8 cellular contexts compared by ENCODE assay signal in the genomic region with DNA sequence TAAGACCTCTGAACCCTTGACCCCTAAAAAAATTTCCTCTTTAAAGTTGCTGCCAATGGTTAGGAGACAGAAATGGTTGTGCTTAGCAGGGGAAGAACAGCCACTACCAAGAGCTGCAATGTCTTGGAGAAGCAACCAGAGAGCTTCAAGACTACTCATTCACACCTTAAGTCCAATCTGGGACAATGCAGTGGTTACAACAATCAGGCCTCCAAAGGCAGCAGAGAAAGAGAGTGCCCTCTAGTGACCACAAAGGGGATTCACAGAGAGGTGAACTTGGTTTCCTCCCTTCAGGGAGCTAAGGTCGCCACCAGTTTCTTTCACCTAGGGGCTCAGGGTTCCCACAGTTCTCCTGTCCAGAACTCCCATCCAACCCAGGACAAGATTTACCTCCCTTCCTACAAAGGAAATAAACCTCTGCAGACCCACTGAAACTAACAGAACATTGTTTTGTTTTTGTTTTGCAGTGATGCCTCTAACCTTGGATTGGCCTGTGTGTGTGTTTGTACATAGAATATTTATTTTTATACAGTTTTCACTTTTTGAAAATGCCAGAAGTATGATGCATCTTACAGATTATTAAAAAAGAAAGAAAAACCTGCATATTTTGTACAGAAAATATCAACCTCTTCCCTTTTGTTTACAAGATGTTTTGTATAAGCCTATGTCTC.
A peak's percentile ranks its signal among the peaks of the same experiment; 100 is the strongest.
DNase-seq lines count a peak whose midpoint lies in the region; ATAC-seq, FAIRE-seq and TF ChIP-seq lines count a peak whose summit lies in the region.

No MANE protein-coding gene starts in this region.

- H3K4me2 ChIP-seq in K562 (ENCODE audit: insufficient read depth, low read length): no peak overlapping the region

- BruUV-seq in K562 (replicated peaks; lab: Mats Ljungman, UMichigan): no TSS peak

- no peaks in the 10 kb centered on the region for H3K4me1 ChIP-seq in K562 (replicated peaks in 1 of 2; ENCODE audit: control insufficient read depth in 2 of 2, insufficient read depth in 2 of 2, low read length in 2 of 2)
- H3K4me1 ChIP-seq in tibial nerve: peaks cover 0 to under 1% (median 0%) of the 10 kb centered on the region in 4 donors

- H2AFZ ChIP-seq in K562 (ENCODE audit: low read depth, low read length): no peak overlapping the region

- peak; percentile 97 for FAIRE-seq in K562 (lab: Jason Lieb, UNC)

- TF ChIP-seq RAD21 in K562 (CRISPR knock-in tag; conservative IDR thresholded peaks at IDR 0.05 in 1 of 2, IDR thresholded peaks at IDR 0.05 in 1 of 2): peak; percentile 33 to 76

- peaks cover 6% of the 10 kb centered on the region for H3K27me3 Mint-ChIP-seq in activated T-cell treated with anti-CD3 and anti-CD28 coated beads, Interleukin-2, amount 50 U/mL, for 4 hours (ENCODE audit: low read depth)

- TF ChIP-seq CTCF in K562 (IDR thresholded peaks at IDR 0.05 in 2 of 3, conservative IDR thresholded peaks at IDR 0.05 in 1 of 3; ENCODE audit: insufficient read depth in 2 of 3, low read depth in 1 of 3, low read length in 3 of 3): peak; percentile 88 to 90 (median 88)
- peak in 4 of 5 experiments; percentile 15 to 56 (median 30) for TF ChIP-seq CTCF in tibial nerve (IDR thresholded peaks at IDR 0.05)

- ATAC-seq in activated T-cell treated with anti-CD3 and anti-CD28 coated beads, Interleukin-2, amount 50 U/mL, for 4 hours: peak; percentile 50 to 70
- ATAC-seq in HG02884 (IDR thresholded peaks at IDR 0.05; ENCODE audit: unreplicated experiment): peak; percentile 72
- peak; percentile 91 for ATAC-seq in K562
- no peak for ATAC-seq in HG03280 (IDR thresholded peaks at IDR 0.05; ENCODE audit: unreplicated experiment)

- no peaks in the 10 kb centered on the region for H3K36me3 Mint-ChIP-seq in activated T-cell treated with anti-CD3 and anti-CD28 coated beads, Interleukin-2, amount 50 U/mL, for 4 hours (ENCODE audit: insufficient read depth)

- H3K4me3 ChIP-seq in K562 (no peak overlapping the region), tibial nerve (no peak overlapping the region)

- in situ Hi-C loops in K562 (cut with MboI): no loop called here

- H3K79me2 ChIP-seq in K562 (ENCODE audit: control insufficient read depth, insufficient read depth, low read length): no peaks in the 10 kb centered on the region

- no peaks in the 10 kb centered on the region for H3K4me1 Mint-ChIP-seq in activated T-cell treated with anti-CD3 and anti-CD28 coated beads, Interleukin-2, amount 50 U/mL, for 4 hours (ENCODE audit: low read depth)

- H3K9me1 ChIP-seq in K562 (ENCODE audit: control insufficient read depth, insufficient read depth, low read length): no peaks in the 10 kb centered on the region

- H3K9ac ChIP-seq in K562 (ENCODE audit: insufficient read depth in 1 of 2, low read depth in 2 of 2, low read length in 2 of 2): no peak overlapping the region

- H3K36me3 ChIP-seq in K562 (ENCODE audit: control insufficient read depth, insufficient read depth, low read length) (no peaks in the 10 kb centered on the region), tibial nerve (no peaks in the 10 kb centered on the region)

- POLR2A ChIA-PET in K562 (lab: Yijun Ruan, JAX): interaction anchor here (0.6 to 1.5 kb wide), 6 partner anchors 18 to 487 kb away, joined by 3 to 5 read pairs (median 3); no protein-coding TSS in a partner anchor

- WGBS in K562 (ENCODE audit: insufficient coverage, low coverage, missing lambda C conversion rate): 0% methylated on average over 1 of the region's 1 CpG
- 71 to 73% methylated on average over 1 of the region's 1 CpG for WGBS in tibial nerve, 2 donors

- intact Hi-C loops in K562 (cut with micrococcal nuclease): no loop called here

- H4K20me1 ChIP-seq in K562 (replicated peaks; ENCODE audit: control insufficient read depth, insufficient read depth, low read length): no peaks in the 10 kb centered on the region; the same call in 1 of the 2 replicates

- TF ChIP-seq POLR2A in K562 (conservative IDR thresholded peaks at IDR 0.05) (no peak), tibial nerve (IDR thresholded peaks at IDR 0.05) (no peak)

- peaks cover 12 to 47% of the 10 kb centered on the region in 2 experiments; a peak in 4 of 5 replicates for H3K27me3 ChIP-seq in K562 (ENCODE audit: control insufficient read depth in 2 of 2, insufficient read depth in 2 of 2, low read length in 2 of 2)
- no peaks in the 10 kb centered on the region for H3K27me3 ChIP-seq in tibial nerve

- H3K9me3 ChIP-seq in K562 (replicated peaks; ENCODE audit: control insufficient read depth, insufficient read depth, low read depth, low read length) (no peaks in the 10 kb centered on the region), tibial nerve (peaks cover 0 to 3% (median 0%) of the 10 kb centered on the region in 4 donors)

- TF ChIP-seq EP300 in K562 (IDR thresholded peaks at IDR 0.05; ENCODE audit: low read length) (no peak), tibial nerve (IDR thresholded peaks at IDR 0.05) (no peak)

- CTCF ChIA-PET in K562 (lab: Yijun Ruan, JAX; ENCODE audit: low intra/inter-chr PET ratio): interaction anchor here (0.7 kb wide), 1 partner anchor 406 kb away, joined by 3 read pairs; no protein-coding TSS in a partner anchor

- no peak for DNase-seq in activated T-cell treated with anti-CD3 and anti-CD28 coated beads, Interleukin-2, amount 50 U/mL, for 4 hours
- DNase-seq in activated T-cell treated with anti-CD3 and anti-CD28 coated beads, Interleukin-2, amount 50 U/mL, for 1 hour: no peak
- DNase-seq in NCI-H69 (lab: John Stamatoyannopoulos, UW): peak; percentile 54
- peak; percentile 59 to 81 (median 76) for DNase-seq in K562 (ENCODE audit: extremely low read depth in 1 of 4, low spot score in 3 of 4)
- DNase-seq in islet precursor cell: peak; percentile 61
- DNase-seq in tibial nerve (ENCODE audit: low spot score in 2 of 2): no peak

- no peaks in the 10 kb centered on the region for H3K9me3 Mint-ChIP-seq in activated T-cell treated with anti-CD3 and anti-CD28 coated beads, Interleukin-2, amount 50 U/mL, for 4 hours

- no peak overlapping the region for H3K4me3 Mint-ChIP-seq in activated T-cell treated with anti-CD3 and anti-CD28 coated beads, Interleukin-2, amount 50 U/mL, for 4 hours

- H3K27ac ChIP-seq in K562 (ENCODE audit: extremely low read depth, low read depth, low read length) (no peak overlapping the region), tibial nerve (no peak overlapping the region)

TF ChIP-seq in K562, 482 proteins besides CTCF, POLR2A, EP300 and RAD21 (continues in another document):
- TF ChIP-seq PML (IDR thresholded peaks at IDR 0.05; ENCODE audit: low read length) (no peak), TEAD1 (CRISPR knock-in tag; IDR thresholded peaks at IDR 0.05) (no peak), POLR2B (IDR thresholded peaks at IDR 0.05; ENCODE audit: low read depth, partially characterized antibody) (no peak), KLF16 (IDR thresholded peaks at IDR 0.05) (peak; percentile 45), ASH1L (IDR thresholded peaks at IDR 0.05; ENCODE audit: borderline replicate concordance, low read depth, partially characterized antibody) (no peak), ZNF347 (CRISPR knock-in tag; IDR thresholded peaks at IDR 0.05; ENCODE audit: low read depth) (no peak), TFAM (CRISPR knock-in tag; conservative IDR thresholded peaks at IDR 0.05) (no peak), NCOA1 (IDR thresholded peaks at IDR 0.05; ENCODE audit: low read depth) (no peak), SMC3 (conservative IDR thresholded peaks at IDR 0.05; ENCODE audit: insufficient read depth, low read depth, low read length) (peak; percentile 67), NR2C2 (CRISPR knock-in tag; IDR thresholded peaks at IDR 0.05) (no peak), NR2C2 (tag; IDR thresholded peaks at IDR 0.05) (0 out of 2 replicates have a peak, but pooled peaks have one; percentile 3), ZNF561 (CRISPR knock-in tag; conservative IDR thresholded peaks at IDR 0.05) (no peak)
- TF ChIP-seq, protein P1, sequence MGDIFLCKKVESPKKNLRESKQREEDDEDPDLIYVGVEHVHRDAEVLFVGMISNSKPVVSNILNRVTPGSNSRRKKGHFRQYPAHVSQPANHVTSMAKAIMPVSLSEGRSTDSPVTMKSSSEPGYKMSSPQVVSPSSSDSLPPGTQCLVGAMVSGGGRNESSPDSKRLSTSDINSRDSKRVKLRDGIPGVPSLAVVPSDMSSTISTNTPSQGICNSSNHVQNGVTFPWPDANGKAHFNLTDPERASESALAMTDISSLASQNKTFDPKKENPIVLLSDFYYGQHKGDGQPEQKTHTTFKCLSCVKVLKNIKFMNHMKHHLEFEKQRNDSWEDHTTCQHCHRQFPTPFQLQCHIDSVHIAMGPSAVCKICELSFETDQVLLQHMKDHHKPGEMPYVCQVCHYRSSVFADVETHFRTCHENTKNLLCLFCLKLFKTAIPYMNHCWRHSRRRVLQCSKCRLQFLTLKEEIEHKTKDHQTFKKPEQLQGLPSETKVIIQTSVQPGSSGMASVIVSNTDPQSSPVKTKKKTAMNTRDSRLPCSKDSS (IDR thresholded peaks at IDR 0.05; ENCODE audit: low read depth, partially characterized antibody): no peak
- TF ChIP-seq, protein P2, sequence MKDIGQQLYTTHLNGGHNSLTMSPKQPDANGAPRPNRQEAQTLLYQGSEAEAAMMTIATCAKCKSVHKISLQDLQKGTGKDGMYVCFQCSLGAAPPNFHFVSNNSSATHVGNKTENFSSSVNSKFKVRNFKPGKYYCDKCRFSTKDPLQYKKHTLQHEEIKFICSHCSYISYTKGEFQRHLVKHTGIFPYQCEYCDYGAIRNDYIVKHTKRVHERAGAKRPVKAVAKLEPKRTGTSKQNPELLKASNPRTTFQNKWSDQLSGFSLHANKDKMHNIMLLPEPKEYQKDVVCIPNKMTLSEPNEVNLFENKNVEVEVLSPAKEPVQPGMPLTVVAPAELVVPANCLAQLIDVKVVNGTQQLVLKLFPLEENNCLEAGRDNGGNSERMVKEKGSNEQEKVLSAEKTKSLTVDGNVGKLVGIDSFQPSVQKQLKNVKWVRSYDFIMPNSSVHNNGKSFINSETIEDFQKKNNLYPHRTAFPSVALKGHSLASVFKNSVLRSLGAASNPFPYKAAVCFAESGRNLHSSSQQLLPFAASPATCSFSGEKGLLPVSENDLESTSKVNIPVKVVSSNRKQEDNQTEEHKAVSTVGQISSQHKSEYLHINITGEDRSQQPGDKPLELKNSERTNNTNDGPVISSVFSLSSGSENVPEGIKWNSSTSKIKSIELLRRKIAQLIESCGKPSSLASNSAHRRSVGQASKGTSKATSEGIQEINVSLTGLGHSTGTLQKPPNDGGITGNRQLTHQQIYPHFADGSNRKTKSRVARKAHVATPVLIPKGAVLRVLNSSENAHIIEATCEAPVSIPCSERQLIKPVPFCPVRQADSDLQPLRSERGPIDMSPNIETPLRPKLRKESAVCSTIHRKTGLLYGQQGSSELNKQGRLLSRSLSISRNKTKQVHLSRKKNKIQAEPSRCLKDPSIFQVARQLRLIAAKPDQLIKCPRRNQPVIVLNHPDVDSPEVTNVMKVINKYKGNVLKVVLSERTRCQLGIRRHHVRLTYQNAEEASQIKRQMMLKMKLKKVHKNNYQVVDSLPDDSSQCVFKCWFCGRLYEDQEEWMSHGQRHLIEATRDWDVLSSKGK (CRISPR knock-in tag; IDR thresholded peaks at IDR 0.05): no peak
- TF ChIP-seq, protein P3, sequence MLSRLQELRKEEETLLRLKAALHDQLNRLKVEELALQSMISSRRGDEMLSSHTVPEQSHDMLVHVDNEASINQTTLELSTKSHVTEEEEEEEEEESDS (CRISPR knock-in tag; IDR thresholded peaks at IDR 0.05): no peak

Comparison
In these comparisons a context has a peak if more than half of its experiments do, and no peak if none do; other contexts are left out.
1. DNase-seq: peak in NCI-H69 (single experiment), K562 (4 of 4) and islet precursor cell (single experiment); none in activated T-cell treated with anti-CD3 and anti-CD28 coated beads, Interleukin-2, amount 50 U/mL, for 4 hours (single experiment), activated T-cell treated with anti-CD3 and anti-CD28 coated beads, Interleukin-2, amount 50 U/mL, for 1 hour (single experiment) and tibial nerve (0 of 2).